3 cellular contexts compared by ENCODE assay signal in genomic region chr16:81597079-81597658, GRCh38.
A peak's percentile ranks its signal among the peaks of the same experiment; 100 is the strongest.
TF ChIP-seq lines count a peak whose summit lies in the region.

No MANE protein-coding gene starts in this region.

TF ChIP-seq in A549, 52 proteins besides CTCF, POLR2A, EP300 and RAD21:
- TF ChIP-seq EHF (CRISPR knock-in tag; IDR thresholded peaks at IDR 0.05) (no peak), NFE2L2 (conservative IDR thresholded peaks at IDR 0.05; ENCODE audit: low read length) (no peak), CHD2 (IDR thresholded peaks at IDR 0.05; ENCODE audit: low read length, partially characterized antibody) (no peak), CEBPB (IDR thresholded peaks at IDR 0.05) (peak; percentile 22 to 64; a peak in 2 of 4 replicates), FOSL2 (IDR thresholded peaks at IDR 0.05) (no peak), FOSL2 (CRISPR knock-in tag; IDR thresholded peaks at IDR 0.05) (no peak), ZFP36 (IDR thresholded peaks at IDR 0.05; ENCODE audit: borderline replicate concordance, partially characterized antibody) (peak; percentile 24), PHF8 (IDR thresholded peaks at IDR 0.05; ENCODE audit: borderline replicate concordance, low read depth) (no peak), ZSCAN20 (CRISPR knock-in tag; IDR thresholded peaks at IDR 0.05) (no peak), MAX (IDR thresholded peaks at IDR 0.05) (no peak), ZC3H11A (IDR thresholded peaks at IDR 0.05) (no peak), EHMT2 (IDR thresholded peaks at IDR 0.05; ENCODE audit: low read depth) (no peak), RARB (CRISPR knock-in tag; IDR thresholded peaks at IDR 0.05) (no peak)

TF ChIP-seq in HCT116, 20 proteins besides CTCF, POLR2A, EP300 and RAD21:
- TF ChIP-seq CEBPB (IDR thresholded peaks at IDR 0.05; ENCODE audit: low read depth): peak; percentile 47; the same call in 1 of the 2 replicates
- TF ChIP-seq CBX3 (IDR thresholded peaks at IDR 0.05; ENCODE audit: low read depth): 0 out of 2 replicates have a peak, but pooled peaks have one; percentile 15
- no peak for TF ChIP-seq FOSL1 (IDR thresholded peaks at IDR 0.05; ENCODE audit: low read depth)
- no peak for TF ChIP-seq REST (IDR thresholded peaks at IDR 0.05; ENCODE audit: low read depth)

TF ChIP-seq in liver, 16 proteins besides CTCF, POLR2A, EP300 and RAD21:
- TF ChIP-seq SP1 (IDR thresholded peaks at IDR 0.05) (peak; percentile 52), NR2F2 (IDR thresholded peaks at IDR 0.05) (no peak), TAF1 (conservative IDR thresholded peaks at IDR 0.05) (no peak), FOXA1 (IDR thresholded peaks at IDR 0.05) (no peak), EGR1 (IDR thresholded peaks at IDR 0.05; ENCODE audit: low read depth in 2 of 2) (no peak), HNF4A (conservative IDR thresholded peaks at IDR 0.05) (peak; percentile 88 to 91), GABPA (IDR thresholded peaks at IDR 0.05 in 1 of 2, conservative IDR thresholded peaks at IDR 0.05 in 1 of 2) (no peak), YY1 (IDR thresholded peaks at IDR 0.05) (peak; percentile 16), JUND (IDR thresholded peaks at IDR 0.05) (peak in 1 of 2 donors; percentile 23), FOXA2 (IDR thresholded peaks at IDR 0.05) (no peak), REST (IDR thresholded peaks at IDR 0.05) (peak; percentile 32), MAX (IDR thresholded peaks at IDR 0.05) (no peak), ATF3 (IDR thresholded peaks at IDR 0.05) (peak; percentile 40), RXRA (IDR thresholded peaks at IDR 0.05) (peak; percentile 53 to 74), ZBTB33 (IDR thresholded peaks at IDR 0.05) (no peak), HNF4G (IDR thresholded peaks at IDR 0.05) (peak; percentile 45)
TF ChIP-seq in liver: peak in this region for 8.
